1 cellular context compared by ENCODE assay signal in the genomic region with DNA sequence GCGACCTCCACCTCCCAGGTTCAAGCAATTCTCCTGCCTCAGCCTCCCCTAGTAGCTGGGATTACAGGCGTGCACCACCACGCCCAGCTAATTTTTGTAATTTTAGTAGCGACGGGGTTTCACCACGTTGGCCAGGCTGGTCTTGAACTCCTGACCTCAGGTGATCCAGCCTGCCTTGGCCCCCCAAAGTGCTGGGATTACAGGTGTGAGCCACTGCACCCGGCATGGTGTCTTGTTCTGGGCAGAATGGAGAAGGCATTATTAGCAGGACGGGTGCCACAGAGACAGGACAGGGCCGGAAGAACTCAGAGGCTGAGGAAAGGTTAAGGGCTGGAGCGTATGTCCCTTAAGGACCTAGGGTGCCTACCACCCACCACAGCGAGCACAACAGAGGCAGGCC. TPM values are rescaled to one million over a fixed set of nuclear protein-coding genes. Genes with fewer than 3 reads are reported as not detected.
"Had no signal": no experiment of that assay in that cellular context is flagged by ENCODE, and none has a peak within 500 bp of the region (broad histone marks: within the 10 kb centered on the region; RNA-seq: fewer than 3 reads in every experiment).

No MANE protein-coding gene starts in this region.

RNA-seq across cellular contexts. Expression of a gene that starts 59.4 kb away (rescaled TPM):
- total RNA-seq: M059J had no signal
